17 cellular contexts compared by ENCODE assay signal in the genomic region with DNA sequence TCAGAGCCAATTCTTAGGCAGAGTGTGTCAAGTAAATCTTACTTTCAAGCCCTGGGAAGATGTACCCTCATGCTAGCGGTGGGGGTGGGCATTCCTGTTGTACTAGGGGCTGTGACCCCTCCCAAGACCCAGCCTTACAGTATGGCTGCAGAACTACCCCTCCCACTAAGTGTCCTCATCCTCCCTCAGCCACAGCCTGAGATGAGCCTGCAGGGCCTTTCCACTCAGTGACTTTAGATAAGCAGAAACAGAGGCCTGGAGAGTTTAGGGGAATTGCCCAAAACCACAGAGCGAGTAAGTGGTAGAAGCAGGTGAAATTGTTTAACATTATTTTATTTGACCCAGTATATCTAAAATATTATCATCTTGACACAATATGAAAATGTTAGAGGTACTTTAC.
DNase-seq lines count a peak whose midpoint lies in the region; ATAC-seq lines count a peak whose summit lies in the region.
"Had no signal": no experiment of that assay in that cellular context is flagged by ENCODE, and none has a peak within 500 bp of the region (broad histone marks: within the 10 kb centered on the region; RNA-seq: fewer than 3 reads in every experiment).

No MANE protein-coding gene starts in this region.

- H3K9me3 Mint-ChIP-seq in T-helper 1 cell treated with Interleukin-12 subunit alpha and Interleukin-12 subunit beta and Interleukin-4 antibody, amounts not matched to agents 30 μg/mL and 1 μg/mL, for 36 hours, result no peaks in the 10 kb centered on the region
- H3K9me3 Mint-ChIP-seq in effector memory CD8-positive, alpha-beta T cell, result no peaks in the 10 kb centered on the region

- peaks cover 7% of the 10 kb centered on the region for H3K27me3 Mint-ChIP-seq in T-helper 1 cell treated with Interleukin-12 subunit alpha and Interleukin-12 subunit beta and Interleukin-4 antibody, amounts not matched to agents 30 μg/mL and 1 μg/mL, for 36 hours (ENCODE audit: low read depth)
- H3K27me3 Mint-ChIP-seq in effector memory CD8-positive, alpha-beta T cell, result peaks cover 5 to 9% of the 10 kb centered on the region in 2 donors

- DNase-seq in T-helper 1 cell, result no peak
- peak; percentile 15 for DNase-seq in glomerular visceral epithelial cell (ENCODE audit: extremely low spot score)
- no peak for DNase-seq in SIG-M5 treated with dmso at 0.1 percent for 504 hours (lab: John Stamatoyannopoulos, UW; ENCODE audit: unreplicated experiment)
- no peak for DNase-seq in effector memory CD8-positive, alpha-beta T cell
- no peak for DNase-seq in NCI-H2107 (lab: John Stamatoyannopoulos, UW)
- DNase-seq: 8988T; activated CD8-positive, alpha-beta memory T cell treated with anti-CD3 and anti-CD28 coated beads for 24 hours; activated effector memory CD4-positive, alpha-beta T cell treated with Interleukin-2 at 50 U/mL for 16 hours; anterior cingulate cortex; left colon; midbrain; NCI-H187 treated with DMSO at 0.1 percent for 48 hours; nucleus accumbens; stimulated activated CD4-positive, alpha-beta T cell treated with anti-CD3 and anti-CD28 coated beads, Interleukin-15, amount 100 ng/mL, for 24 hours had no signal

- H3K27ac Mint-ChIP-seq in T-helper 1 cell treated with Interleukin-12 subunit alpha and Interleukin-12 subunit beta and Interleukin-4 antibody, amounts not matched to agents 30 μg/mL and 1 μg/mL, for 36 hours, result peak overlapping the region; percentile 42
- no peak overlapping the region for H3K27ac Mint-ChIP-seq in effector memory CD8-positive, alpha-beta T cell

- ATAC-seq in GM21360 (IDR thresholded peaks at IDR 0.05; ENCODE audit: unreplicated experiment) (peak; percentile 36), HG03039 (IDR thresholded peaks at IDR 0.05; ENCODE audit: unreplicated experiment) (peak; percentile 37)
- no peak for ATAC-seq in effector memory CD8-positive, alpha-beta T cell (replicated peaks)
- ATAC-seq: left colon had no signal

- no peak overlapping the region for H3K4me3 Mint-ChIP-seq in T-helper 1 cell treated with Interleukin-12 subunit alpha and Interleukin-12 subunit beta and Interleukin-4 antibody, amounts not matched to agents 30 μg/mL and 1 μg/mL, for 36 hours
- H3K4me3 Mint-ChIP-seq in effector memory CD8-positive, alpha-beta T cell, result no peak overlapping the region

- H3K4me1 Mint-ChIP-seq in T-helper 1 cell treated with Interleukin-12 subunit alpha and Interleukin-12 subunit beta and Interleukin-4 antibody, amounts not matched to agents 30 μg/mL and 1 μg/mL, for 36 hours (ENCODE audit: low read depth), result peaks cover 22% of the 10 kb centered on the region
- H3K4me1 Mint-ChIP-seq in effector memory CD8-positive, alpha-beta T cell (ENCODE audit: low read depth in 2 of 2), result peaks cover 18 to 19% of the 10 kb centered on the region in 2 donors

- peaks cover 2% of the 10 kb centered on the region for H3K36me3 Mint-ChIP-seq in T-helper 1 cell treated with Interleukin-12 subunit alpha and Interleukin-12 subunit beta and Interleukin-4 antibody, amounts not matched to agents 30 μg/mL and 1 μg/mL, for 36 hours (ENCODE audit: low read depth)
- H3K36me3 Mint-ChIP-seq in effector memory CD8-positive, alpha-beta T cell (ENCODE audit: insufficient read depth), result peaks cover 8% of the 10 kb centered on the region
